ENCODE assay signal across 8 cellular contexts in genomic region chr9:97632406-97632991, GRCh38. TPM values are rescaled to one million over a fixed set of nuclear protein-coding genes. Genes with fewer than 3 reads are reported as not detected.
DNase-seq lines count a peak whose midpoint lies in the region; ATAC-seq and TF ChIP-seq lines count a peak whose summit lies in the region.

No MANE protein-coding gene starts in this region.

- POLR2A ChIA-PET in BJ (lab: Charles Lee) = no interaction called here

- no peaks in the 10 kb centered on the region for H3K27me3 ChIP-seq in BJ (ENCODE audit: control insufficient read depth, insufficient read depth, low read length)
- no peaks in the 10 kb centered on the region for H3K27me3 ChIP-seq in OCI-LY3 (ENCODE audit: low read depth, low read length)
- no peaks in the 10 kb centered on the region for H3K27me3 ChIP-seq in rectal smooth muscle tissue (ENCODE audit: control insufficient read depth, insufficient read depth, low read length)

- H2AFZ ChIP-seq in OCI-LY3 (ENCODE audit: low read depth, low read length) = peak overlapping the region; percentile 72

- peaks cover 77% of the 10 kb centered on the region for H3K79me2 ChIP-seq in OCI-LY3 (ENCODE audit: low read length)

- H3K4me3 ChIP-seq in BJ (ENCODE audit: low read depth, low read length) (peak overlapping the region; percentile 88), OCI-LY3 (ENCODE audit: low read length) (peak overlapping the region; percentile 88), rectal smooth muscle tissue (ENCODE audit: low read length) (peak overlapping the region; percentile 92)

- H3K27ac ChIP-seq in OCI-LY3 (ENCODE audit: low read length) (peak overlapping the region; percentile 87), adipose tissue (ENCODE audit: low read depth, low read length) (peak overlapping the region; percentile 86), rectal smooth muscle tissue (ENCODE audit: low read depth, low read length) (peak overlapping the region; percentile 99)

- H3K4me1 ChIP-seq in OCI-LY3 (ENCODE audit: low read length) = peaks cover 29% of the 10 kb centered on the region
- peaks cover 11% of the 10 kb centered on the region for H3K4me1 ChIP-seq in rectal smooth muscle tissue (ENCODE audit: control insufficient read depth, insufficient read depth, low read length)

- H4K20me1 ChIP-seq in OCI-LY3 (ENCODE audit: insufficient read depth, low read length) = peaks cover 10% of the 10 kb centered on the region

- peak; percentile 44 for DNase-seq in BJ (ENCODE audit: low read depth)
- DNase-seq in iPS DF 19.7 (ENCODE audit: low read depth, low spot score) = peak; percentile 38

- no peaks in the 10 kb centered on the region for H3K9me3 ChIP-seq in OCI-LY3 (ENCODE audit: insufficient read depth, low read length)

- WGBS in adipose tissue, 3 donors = 0 to 2% (median 1%) methylated on average over 25 of the region's 25 CpGs

- H3K36me3 ChIP-seq in BJ (ENCODE audit: control insufficient read depth, insufficient read depth, low read length) (no peaks in the 10 kb centered on the region), OCI-LY3 (replicated peaks; ENCODE audit: low read depth, low read length) (no peaks in the 10 kb centered on the region), rectal smooth muscle tissue (ENCODE audit: control insufficient read depth, insufficient read depth, low read length) (no peaks in the 10 kb centered on the region)

- TF ChIP-seq CTCF in BJ (IDR thresholded peaks at IDR 0.05; ENCODE audit: insufficient read depth, low read depth, low read length) (no peak), OCI-LY3 (IDR thresholded peaks at IDR 0.05; ENCODE audit: low read depth, low read length) (no peak)

- ATAC-seq in GM19324 (IDR thresholded peaks at IDR 0.05; ENCODE audit: low FRiP score, unreplicated experiment) = peak; percentile 13
- peak; percentile 14 for ATAC-seq in HG03439 (IDR thresholded peaks at IDR 0.05; ENCODE audit: unreplicated experiment)
- ATAC-seq in HG03565 (IDR thresholded peaks at IDR 0.05; ENCODE audit: unreplicated experiment) = no peak

- peak overlapping the region; percentile 71 for H3K4me2 ChIP-seq in OCI-LY3 (ENCODE audit: low read length)

- H3K9ac ChIP-seq in OCI-LY3 (ENCODE audit: low read length) (peak overlapping the region; percentile 85), rectal smooth muscle tissue (ENCODE audit: low read length) (peak overlapping the region; percentile 98)

- CTCF ChIA-PET in BJ (lab: Yijun Ruan, JAX) = interaction anchor here (0.6 to 8.0 kb wide), 6 partner anchors 17 to 268 kb away, joined by 3 to 37 read pairs (median 3); no protein-coding TSS in a partner anchor

RNA-seq across cellular contexts. Expression of gene TSTD2, which starts 0.7 kb away (rescaled TPM):
- polyA plus RNA-seq in BJ (2011; rRNA removed) (15.4 and 18.4 TPM in 2 replicates), adipose tissue (10 to 100 TPM in 1 of 3 donors, 1 to 10 TPM in 2; 6.5 to 10.3 (median 9.8) TPM)
- polyA minus RNA-seq in BJ (2011; rRNA and poly(A)+ RNA removed) = 12.2 and 19.1 TPM in 2 replicates

RNA-seq across cellular contexts. Expression of gene NCBP1, which starts 1.1 kb away (rescaled TPM):
- 11.0 and 21.8 TPM in 2 replicates for polyA plus RNA-seq in BJ (2011; rRNA removed)
- polyA minus RNA-seq in BJ (2011; rRNA and poly(A)+ RNA removed) = 12.7 and 15.1 TPM in 2 replicates
- 1 to 10 TPM; 7.6 to 8.4 (median 7.9) TPM for polyA plus RNA-seq in adipose tissue
